Comparison of ENCODE assay signal across 8 cellular contexts in genomic region chr16:64971211-64971610, GRCh38.
"Had no signal": no experiment of that assay in that cellular context is flagged by ENCODE, and none has a peak within 500 bp of the region (broad histone marks: within the 10 kb centered on the region; RNA-seq: fewer than 3 reads in every experiment).

No MANE protein-coding gene starts in this region.

- H3K27me3 Mint-ChIP-seq: IgD-negative memory B cell had no signal

- H3K27ac ChIP-seq: HL-60, KMS-11 had no signal

- H3K4me1 Mint-ChIP-seq: GM23338 had no signal

- H3K27ac Mint-ChIP-seq: GM23338, H9, IgD-negative memory B cell had no signal

- ATAC-seq: GM23338, HepG2 had no signal

- H3K4me3 ChIP-seq: GM23338 had no signal

- H3K9me3 Mint-ChIP-seq: GM23338, H9 had no signal

- H3K4me3 Mint-ChIP-seq: GM23338, H9, IgD-negative memory B cell had no signal

- DNase-seq: H9, HCEC 1CT, KBM-7 had no signal
